In genomic region chr1:3775498-3776230, GRCh38 we compare ENCODE assay signal across 9 cellular contexts. TPM values are rescaled to one million over a fixed set of nuclear protein-coding genes. Genes with fewer than 3 reads are reported as not detected.
DNase-seq lines count a peak whose midpoint lies in the region; ATAC-seq and TF ChIP-seq lines count a peak whose summit lies in the region.
"Had no signal": no experiment of that assay in that cellular context is flagged by ENCODE, and none has a peak within 500 bp of the region (broad histone marks: within the 10 kb centered on the region; RNA-seq: fewer than 3 reads in every experiment).

No MANE protein-coding gene starts in this region.

- TF ChIP-seq CTCF in AG04450 (IDR thresholded peaks at IDR 0.05; ENCODE audit: low read depth, low read length) = no peak
- TF ChIP-seq CTCF in epithelial cell of proximal tubule (conservative IDR thresholded peaks at IDR 0.05; ENCODE audit: low read depth, low read length) = peak; percentile 59

- H3K27ac Mint-ChIP-seq in activated CD4-positive, alpha-beta T cell treated with anti-CD3 and anti-CD28 coated beads, Interleukin-2, amount 10 ng/mL, durations not matched to agents 7 days and 5 days = no peak overlapping the region
- peak overlapping the region in 3 of 10 donors; percentile 38 to 44 (median 43) for H3K27ac Mint-ChIP-seq in naive thymus-derived CD8-positive, alpha-beta T cell

- peaks cover 9% of the 10 kb centered on the region for H3K36me3 Mint-ChIP-seq in activated CD4-positive, alpha-beta T cell treated with anti-CD3 and anti-CD28 coated beads, Interleukin-2, amount 10 ng/mL, durations not matched to agents 7 days and 5 days (ENCODE audit: low read depth)
- H3K36me3 Mint-ChIP-seq in naive thymus-derived CD8-positive, alpha-beta T cell = peaks cover 4 to 15% (median 10%) of the 10 kb centered on the region in 3 donors

- H3K27me3 Mint-ChIP-seq in activated CD4-positive, alpha-beta T cell treated with anti-CD3 and anti-CD28 coated beads, Interleukin-2, amount 10 ng/mL, durations not matched to agents 7 days and 5 days = no peaks in the 10 kb centered on the region
- no peaks in the 10 kb centered on the region for H3K27me3 Mint-ChIP-seq in naive thymus-derived CD8-positive, alpha-beta T cell

- H3K4me1 Mint-ChIP-seq in activated CD4-positive, alpha-beta T cell treated with anti-CD3 and anti-CD28 coated beads, Interleukin-2, amount 10 ng/mL, durations not matched to agents 7 days and 5 days = peaks cover 7% of the 10 kb centered on the region
- peaks cover 9 to 28% (median 22%) of the 10 kb centered on the region in 4 donors for H3K4me1 Mint-ChIP-seq in naive thymus-derived CD8-positive, alpha-beta T cell

- H3K4me3 ChIP-seq in AG04450 (ENCODE audit: low read depth, low read length) (no peak overlapping the region), epithelial cell of proximal tubule (ENCODE audit: low read depth, low read length) (peak overlapping the region; percentile 6)

- H3K4me3 Mint-ChIP-seq in activated CD4-positive, alpha-beta T cell treated with anti-CD3 and anti-CD28 coated beads, Interleukin-2, amount 10 ng/mL, durations not matched to agents 7 days and 5 days = no peak overlapping the region
- peak overlapping the region in 3 of 10 donors; percentile 5 to 39 (median 11) for H3K4me3 Mint-ChIP-seq in naive thymus-derived CD8-positive, alpha-beta T cell

- POLR2A ChIA-PET in AG04450 (lab: Yijun Ruan, JAX) = interaction anchor here (1.2 kb wide), 1 partner anchor 21 kb away, joined by 3 read pairs; the partner anchor contains the start of gene LRRC47
- POLR2A ChIA-PET in activated CD4-positive, alpha-beta T cell treated with anti-CD3 and anti-CD28 coated beads, Interleukin-2, amount 10 ng/mL, durations not matched to agents 7 days and 5 days (lab: Charles Lee) = no interaction called here
- POLR2A ChIA-PET in naive thymus-derived CD8-positive, alpha-beta T cell (lab: Charles Lee) = interaction anchor here (0.7 to 1.0 kb wide), 2 partner anchors 21 to 124 kb away, joined by 3 to 4 read pairs; partner anchors contain the start of genes C1orf174 and LRRC47

- DNase-seq in AG04450 (ENCODE audit: low read depth, low spot score) (peak; percentile 20), GM19238 (ENCODE audit: insufficient read length, low spot score) (peak; percentile 62), NCI-H226 (peak; percentile 86), epithelial cell of proximal tubule (ENCODE audit: low read depth) (no peak)
- DNase-seq in activated CD4-positive, alpha-beta T cell treated with anti-CD3 and anti-CD28 coated beads, Interleukin-2, amount 10 ng/mL, durations not matched to agents 7 days and 5 days = peak; percentile 53
- DNase-seq in naive thymus-derived CD8-positive, alpha-beta T cell = peak; percentile 20 to 70 (median 39)

- CTCF ChIA-PET in AG04450 (lab: Charles Lee) = interaction anchor here (0.7 to 0.8 kb wide), 2 partner anchors 15 to 18 kb away, joined by 3 read pairs; no protein-coding TSS in a partner anchor
- CTCF ChIA-PET in activated CD4-positive, alpha-beta T cell treated with anti-CD3 and anti-CD28 coated beads, Interleukin-2, amount 10 ng/mL, durations not matched to agents 7 days and 5 days (lab: Charles Lee) = interaction anchor here (0.6 to 3.4 kb wide), 5 partner anchors 8 to 108 kb away, joined by 3 to 29 read pairs (median 5); partner anchors contain the start of gene LRRC47

- TF ChIP-seq POLR2A in GM18505 (IDR thresholded peaks at IDR 0.05; ENCODE audit: borderline replicate concordance, extremely low read depth, insufficient read depth, insufficient read length) = no peak

- H3K27me3 ChIP-seq in AG04450 (ENCODE audit: control insufficient read depth, insufficient read depth, low read length) = peaks cover 2% of the 10 kb centered on the region

- no peak overlapping the region for H3K27ac ChIP-seq in AG04450 (ENCODE audit: low read depth, low read length)

- no peaks in the 10 kb centered on the region for H3K9me3 Mint-ChIP-seq in activated CD4-positive, alpha-beta T cell treated with anti-CD3 and anti-CD28 coated beads, Interleukin-2, amount 10 ng/mL, durations not matched to agents 7 days and 5 days
- no peaks in the 10 kb centered on the region for H3K9me3 Mint-ChIP-seq in naive thymus-derived CD8-positive, alpha-beta T cell

- peak; percentile 20 to 40 for ATAC-seq in naive thymus-derived CD8-positive, alpha-beta T cell
- ATAC-seq in HG02571 (IDR thresholded peaks at IDR 0.05; ENCODE audit: unreplicated experiment) (no peak), GM18505 (IDR thresholded peaks at IDR 0.05; ENCODE audit: unreplicated experiment) (no peak)

- no peaks in the 10 kb centered on the region; the same call in 1 of the 2 replicates for H3K9me3 ChIP-seq in AG04450 (ENCODE audit: control insufficient read depth, insufficient read depth, low read length)

RNA-seq across cellular contexts. Expression of gene SMIM1, which starts 3.1 kb away (rescaled TPM):
- polyA plus RNA-seq in AG04450 (2011; rRNA removed) = 1.1 and 2.5 TPM in 2 replicates
- polyA minus RNA-seq in AG04450 (2011; rRNA and poly(A)+ RNA removed) = 1.6 and 1.8 TPM in 2 replicates
- total RNA-seq in activated CD4-positive, alpha-beta T cell treated with anti-CD3 and anti-CD28 coated beads, Interleukin-2, amount 10 ng/mL, durations not matched to agents 7 days and 5 days = under 1 TPM in 1 of 2 experiments, not detected in 1; 0.71 TPM
- 3.6 TPM in 1 of 2 replicates, not detected in the other for total RNA-seq in epithelial cell of proximal tubule
- total RNA-seq in naive thymus-derived CD8-positive, alpha-beta T cell = 1 to 10 TPM; 2.8 to 5.7 TPM
- 1 to 10 TPM; 1.3 to 2.3 (median 1.4) TPM for polyA plus RNA-seq in naive thymus-derived CD8-positive, alpha-beta T cell

RNA-seq across cellular contexts. Expression of gene LRRC47, which starts 20.6 kb away (rescaled TPM):
- polyA plus RNA-seq in AG04450 (2011; rRNA removed) = 28.7 and 37.1 TPM in 2 replicates
- polyA minus RNA-seq in AG04450 (2011; rRNA and poly(A)+ RNA removed) = 12.1 and 15.8 TPM in 2 replicates
- 10 to 100 TPM; 37.7 to 42.7 TPM for total RNA-seq in activated CD4-positive, alpha-beta T cell treated with anti-CD3 and anti-CD28 coated beads, Interleukin-2, amount 10 ng/mL, durations not matched to agents 7 days and 5 days
- total RNA-seq in epithelial cell of proximal tubule = 36.4 and 38.9 TPM in 2 replicates
- total RNA-seq in naive thymus-derived CD8-positive, alpha-beta T cell = 10 to 100 TPM; 46.0 to 52.6 TPM
- polyA plus RNA-seq in naive thymus-derived CD8-positive, alpha-beta T cell = 10 to 100 TPM; 23.9 to 34.9 (median 34.6) TPM

RNA-seq across cellular contexts. Expression of gene CCDC27, which starts 23.4 kb away (rescaled TPM):
- polyA plus RNA-seq in AG04450 (2011; rRNA removed) = not detected in 2 replicates
- not detected in 2 replicates for polyA minus RNA-seq in AG04450 (2011; rRNA and poly(A)+ RNA removed)
- not detected for total RNA-seq in activated CD4-positive, alpha-beta T cell treated with anti-CD3 and anti-CD28 coated beads, Interleukin-2, amount 10 ng/mL, durations not matched to agents 7 days and 5 days
- total RNA-seq in epithelial cell of proximal tubule = not detected in 2 replicates
- total RNA-seq in naive thymus-derived CD8-positive, alpha-beta T cell = not detected
- not detected for polyA plus RNA-seq in naive thymus-derived CD8-positive, alpha-beta T cell
- total RNA-seq: glomerular endothelial cell had no signal

Comparison
In these comparisons a context has a peak if more than half of its experiments do, and no peak if none do; other contexts are left out.
1. ATAC-seq: peak in naive thymus-derived CD8-positive, alpha-beta T cell (2 of 2); none in HG02571 (single experiment) and GM18505 (single experiment).